Comparison of ENCODE assay signal across 14 cellular contexts in the genomic region with DNA sequence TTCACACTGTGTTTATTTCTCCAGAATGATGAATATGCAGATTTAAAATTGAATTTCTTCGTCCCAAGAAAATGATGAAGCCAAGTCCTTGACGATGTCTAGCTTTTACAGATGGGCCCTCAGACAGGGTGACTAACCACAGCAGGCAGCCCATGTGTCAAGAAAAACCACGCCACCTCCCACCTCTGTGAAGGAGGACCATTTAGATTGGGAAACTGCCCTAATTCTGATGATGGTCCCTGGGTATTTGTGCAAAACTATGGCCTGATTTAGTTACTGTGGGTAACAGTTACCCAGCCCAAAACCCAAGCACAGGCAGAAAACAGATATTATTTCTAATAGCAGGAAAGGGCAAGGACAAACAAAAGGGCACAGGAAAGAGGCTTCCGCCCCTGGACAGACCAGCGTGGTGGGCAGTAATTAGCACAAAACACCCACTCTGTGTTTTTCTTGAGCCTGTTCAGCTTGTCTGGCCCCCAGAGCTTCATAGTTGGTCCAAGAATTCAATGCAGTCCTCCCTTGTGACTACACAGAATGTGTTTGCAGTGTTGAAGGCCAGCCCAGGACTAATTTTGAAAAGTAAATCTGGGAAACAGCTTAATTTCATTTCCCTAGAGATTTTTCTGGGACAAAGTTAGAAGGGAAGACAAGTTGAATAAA. TPM values are rescaled to one million over a fixed set of nuclear protein-coding genes. Genes with fewer than 3 reads are reported as not detected.
DNase-seq lines count a peak whose midpoint lies in the region; ATAC-seq and TF ChIP-seq lines count a peak whose summit lies in the region.
"Had no signal": no experiment of that assay in that cellular context is flagged by ENCODE, and none has a peak within 500 bp of the region (broad histone marks: within the 10 kb centered on the region; RNA-seq: fewer than 3 reads in every experiment).

No MANE protein-coding gene starts in this region.

- H4K20me1 ChIP-seq in mammary epithelial cell (ENCODE audit: insufficient read depth, low read length), result no peaks in the 10 kb centered on the region

- no peak overlapping the region for H3K9ac ChIP-seq in mammary epithelial cell (ENCODE audit: insufficient read depth, low read length)

- H3K27me3 ChIP-seq in breast epithelium (no peaks in the 10 kb centered on the region), mammary epithelial cell (ENCODE audit: insufficient read depth, low read length) (no peaks in the 10 kb centered on the region)

- H3K4me3 ChIP-seq in breast epithelium (no peak overlapping the region), mammary epithelial cell (replicated peaks in 1 of 3; ENCODE audit: insufficient read depth in 1 of 3, low read depth in 2 of 3, low read length in 3 of 3) (no peak overlapping the region)

- dilution Hi-C loops in mammary epithelial cell (cut with HindIII; ENCODE audit: low sequenced_read_pairs), result no loop called here

- H3K4me1 ChIP-seq in breast epithelium, result no peaks in the 10 kb centered on the region
- H3K4me1 ChIP-seq in mammary epithelial cell (ENCODE audit: insufficient read depth, low read length), result no peaks in the 10 kb centered on the region

- ATAC-seq in Right ventricle myocardium superior (ENCODE audit: poor library complexity) (peak; percentile 88), GM19395 (IDR thresholded peaks at IDR 0.05; ENCODE audit: unreplicated experiment) (no peak), HG02763 (IDR thresholded peaks at IDR 0.05; ENCODE audit: unreplicated experiment) (no peak)
- ATAC-seq: activated CD8-positive, alpha-beta memory T cell treated with anti-CD3 and anti-CD28 coated beads, Interleukin-2, amount 10 ng/mL, durations not matched to agents 7 days and 5 days; CD8-positive, alpha-beta T cell had no signal

- no peak overlapping the region for H3K4me2 ChIP-seq in mammary epithelial cell (ENCODE audit: insufficient read depth, low read depth, low read length)

- no peaks in the 10 kb centered on the region for H3K36me3 ChIP-seq in breast epithelium
- no peaks in the 10 kb centered on the region for H3K36me3 ChIP-seq in mammary epithelial cell (ENCODE audit: insufficient read depth, low read length)

- in situ Hi-C loops in mammary epithelial cell (cut with MboI; ENCODE audit: low sequenced_read_pairs in 2 of 2), result loop anchor here (25.0 kb wide), 2 partner anchors 142 to 1033 kb away; no protein-coding TSS in a partner anchor

- no TSS peak for BruUV-seq in mammary epithelial cell (replicated peaks; lab: Mats Ljungman, UMichigan)

- no peak for TF ChIP-seq POLR2A in breast epithelium (IDR thresholded peaks at IDR 0.05)

- CTCF ChIA-PET in mammary epithelial cell (lab: Charles Lee; ENCODE audit: low non-redundant PET), result no interaction called here

- TF ChIP-seq CTCF in breast epithelium (IDR thresholded peaks at IDR 0.05) (no peak), mammary epithelial cell (conservative IDR thresholded peaks at IDR 0.05 in 1 of 2, IDR thresholded peaks at IDR 0.05 in 1 of 2; ENCODE audit: extremely low read depth in 1 of 2, insufficient read depth in 1 of 2, low read depth in 1 of 2, low read length in 2 of 2) (no peak)

- DNase-seq in breast epithelium (ENCODE audit: low spot score in 2 of 2) (no peak), mammary epithelial cell (no peak), Right ventricle myocardium superior (no peak), putamen (ENCODE audit: low spot score) (peak; percentile 6), COLO668 (lab: John Stamatoyannopoulos, UW; ENCODE audit: unreplicated experiment) (no peak), NOMO-1 treated with DMSO at 0.1 percent for 48 hours (lab: John Stamatoyannopoulos, UW; ENCODE audit: unreplicated experiment) (no peak)
- DNase-seq: 8988T; activated CD8-positive, alpha-beta memory T cell treated with anti-CD3 and anti-CD28 coated beads, Interleukin-2, amount 10 ng/mL, durations not matched to agents 7 days and 5 days; CD8-positive, alpha-beta T cell; NCI-H1105; NCI-H2227 treated with DMSO at 0.1 percent for 48 hours; occipital lobe had no signal

- H3K79me2 ChIP-seq in mammary epithelial cell (ENCODE audit: insufficient read depth, low read length), result no peaks in the 10 kb centered on the region

- H3K27ac ChIP-seq in breast epithelium, result peak overlapping the region; percentile 2 to 87
- no peak overlapping the region for H3K27ac ChIP-seq in mammary epithelial cell (ENCODE audit: insufficient read depth, low read depth, low read length)

- intact Hi-C loops in breast epithelium (cut with DNase I; ENCODE audit: low total_unique reads), result no loop called here
- intact Hi-C loops in mammary epithelial cell (cut with micrococcal nuclease), result no loop called here
- intact Hi-C loops in Right ventricle myocardium superior (cut with DNase I), result no loop called here

- WGBS in mammary epithelial cell (ENCODE audit: low coverage, missing lambda C conversion rate), result 73% methylated on average over 5 of the region's 5 CpGs

- H2AFZ ChIP-seq in mammary epithelial cell (ENCODE audit: low read depth, low read length), result no peak overlapping the region

- H3K9me3 ChIP-seq in breast epithelium (no peaks in the 10 kb centered on the region), mammary epithelial cell (replicated peaks; ENCODE audit: insufficient read depth, low read length) (no peaks in the 10 kb centered on the region)

RNA-seq across cellular contexts. Expression of a gene that starts 49.3 kb away (rescaled TPM):
- total RNA-seq in breast epithelium (10 to 100 TPM; 34.4 to 67.5 (median 39.3) TPM), mammary epithelial cell (10 to 100 TPM; 40.2 to 44.7 TPM), Right ventricle myocardium superior (42.0 TPM)
- 34.4 TPM for polyA plus RNA-seq in mammary epithelial cell
- polyA minus RNA-seq in mammary epithelial cell, result 4.8 TPM
